Comparison of ENCODE assay signal across 29 cellular contexts in genomic region chr12:104752016-104752415, GRCh38.
A peak's percentile ranks its signal among the peaks of the same experiment; 100 is the strongest.
DNase-seq lines count a peak whose midpoint lies in the region; ATAC-seq, FAIRE-seq and TF ChIP-seq lines count a peak whose summit lies in the region.
"Had no signal": no experiment of that assay in that cellular context is flagged by ENCODE, and none has a peak within 500 bp of the region (broad histone marks: within the 10 kb centered on the region; RNA-seq: fewer than 3 reads in every experiment).

No MANE protein-coding gene starts in this region.

- H3K27ac ChIP-seq in OCI-LY3 (ENCODE audit: low read length) (peak overlapping the region; percentile 61; the same call in 1 of the 2 replicates), H1 (ENCODE audit: low read depth, low read length) (no peak overlapping the region)
- H3K27ac ChIP-seq: pancreas, right atrium auricular region, RWPE1, SK-N-MC, uterus, VCaP had no signal

- no peaks in the 10 kb centered on the region for H4K20me1 ChIP-seq in OCI-LY3 (ENCODE audit: insufficient read depth, low read length)
- peaks cover 0 to 1% of the 10 kb centered on the region in 2 experiments for H4K20me1 ChIP-seq in H1 (replicated peaks in 1 of 2; ENCODE audit: control insufficient read depth in 1 of 2, insufficient read depth in 2 of 2, low read length in 2 of 2)

- H3K56ac ChIP-seq in H1 (replicated peaks; ENCODE audit: insufficient read length, low read depth, low read length), result no peak overlapping the region

- H3K9me3 Mint-ChIP-seq in activated T-cell treated with anti-CD3 and anti-CD28 coated beads, Interleukin-2, amount 50 U/mL, for 72 hours, result no peaks in the 10 kb centered on the region
- H3K9me3 Mint-ChIP-seq in stimulated activated naive B cell treated with anti-CD40 and anti-IgM and Interleukin-4, amounts not matched to agents 10 μg/mL and 1 μg/mL and 100 μg/mL, for 72 hours, result no peaks in the 10 kb centered on the region
- H3K9me3 Mint-ChIP-seq: activated naive CD8-positive, alpha-beta T cell treated with anti-CD3 and anti-CD28 coated beads, Interleukin-2, amount 10 ng/mL, durations not matched to agents 7 days and 5 days; T-helper 2 cell treated with Interferon-gamma antibody and Interleukin-4, amounts not matched to agents 5 μg/mL and 100 μg/mL, for 36 hours had no signal

- no peak overlapping the region for H2AK5ac ChIP-seq in H1 (ENCODE audit: low read depth, low read length)

- CTCF ChIA-PET in H1 (lab: Charles Lee; ENCODE audit: partially characterized antibody), result interaction anchor here (0.6 to 2.1 kb wide), 4 partner anchors 10 to 27 kb away, joined by 3 to 6 read pairs (median 4); no protein-coding TSS in a partner anchor

- no peak overlapping the region for H2BK120ac ChIP-seq in H1 (replicated peaks; ENCODE audit: low read depth, low read length)

- H3K4ac ChIP-seq in H1 (replicated peaks; ENCODE audit: insufficient read length, low read depth, low read length), result no peak overlapping the region

- no peaks in the 10 kb centered on the region for H3K9me3 ChIP-seq in OCI-LY3 (ENCODE audit: insufficient read depth, low read length)
- H3K9me3 ChIP-seq in H1 (ENCODE audit: insufficient read depth in 2 of 2, low read depth in 1 of 2, low read length in 1 of 2), result no peaks in the 10 kb centered on the region
- H3K9me3 ChIP-seq: Caco-2, pancreas, right atrium auricular region, uterus had no signal

- no peak overlapping the region for H3K9ac ChIP-seq in OCI-LY3 (ENCODE audit: low read length)
- H3K9ac ChIP-seq in H1 (replicated peaks in 1 of 4; ENCODE audit: extremely low read depth in 1 of 4, low read depth in 3 of 4, low read length in 3 of 4), result no peak overlapping the region

- peaks cover 27% of the 10 kb centered on the region for H3K4me1 Mint-ChIP-seq in activated T-cell treated with anti-CD3 and anti-CD28 coated beads, Interleukin-2, amount 50 U/mL, for 72 hours (ENCODE audit: low read depth)
- peaks cover 51 to 81% of the 10 kb centered on the region in 2 donors for H3K4me1 Mint-ChIP-seq in stimulated activated naive B cell treated with anti-CD40 and anti-IgM and Interleukin-4, amounts not matched to agents 10 μg/mL and 1 μg/mL and 100 μg/mL, for 72 hours

- no peak for DNase-seq in activated T-cell treated with anti-CD3 and anti-CD28 coated beads, Interleukin-2, amount 50 U/mL, for 72 hours
- no peak for DNase-seq in activated T-cell treated with anti-CD3 and anti-CD28 coated beads, Interleukin-2, amount 50 U/mL, for 1 hour
- DNase-seq in H1 (ENCODE audit: low read depth in 1 of 2, low spot score in 2 of 2) (no peak), AML-193 (lab: John Stamatoyannopoulos, UW) (no peak), NCI-H774 (lab: John Stamatoyannopoulos, UW) (no peak)
- DNase-seq in stimulated activated naive B cell treated with anti-CD40 and anti-IgM and Interleukin-4, amounts not matched to agents 10 μg/mL and 1 μg/mL and 100 μg/mL, for 72 hours, result no peak
- DNase-seq: activated CD4-positive, alpha-beta T cell treated with anti-CD3 and anti-CD28 coated beads, Interleukin-2, amount 50 U/mL, for 1 hour; activated effector memory CD4-positive, alpha-beta T cell treated with Interleukin-2 at 50 U/mL for 16 hours; activated naive CD8-positive, alpha-beta T cell treated with anti-CD3 and anti-CD28 coated beads, Interleukin-2, amount 10 ng/mL, durations not matched to agents 7 days and 5 days; Caco-2; DND-41; effector memory CD4-positive, alpha-beta T cell; left colon; mesenchymal stem cell; NCI-H187 treated with DMSO at 0.1 percent for 48 hours; NCI-H526 treated with DMSO at 0.1 percent for 48 hours; pancreas; stimulated activated CD4-positive, alpha-beta T cell treated with anti-CD3 and anti-CD28 coated beads, Interleukin-4, amount 100 ng/mL, for 1 hour; stimulated activated naive CD4-positive, alpha-beta T cell; uterus had no signal

- H3K4me1 ChIP-seq in OCI-LY3 (ENCODE audit: low read length) (peaks cover 60% of the 10 kb centered on the region), H1 (replicated peaks in 1 of 4; ENCODE audit: control insufficient read depth in 3 of 4, insufficient read depth in 4 of 4, low read length in 3 of 4) (peaks cover 2 to 12% (median 5%) of the 10 kb centered on the region in 4 experiments; a peak in 2 of 7 replicates)
- H3K4me1 ChIP-seq: Caco-2 had no signal

- TF ChIP-seq EP300 in H1 (IDR thresholded peaks at IDR 0.05; ENCODE audit: borderline replicate concordance in 1 of 2, low read depth in 2 of 2, low read length in 2 of 2), result no peak

- H2BK15ac ChIP-seq in H1 (ENCODE audit: low read length), result no peak overlapping the region

- no peak overlapping the region for H3K4me3 Mint-ChIP-seq in activated T-cell treated with anti-CD3 and anti-CD28 coated beads, Interleukin-2, amount 50 U/mL, for 72 hours
- H3K4me3 Mint-ChIP-seq in stimulated activated naive B cell treated with anti-CD40 and anti-IgM and Interleukin-4, amounts not matched to agents 10 μg/mL and 1 μg/mL and 100 μg/mL, for 72 hours, result no peak overlapping the region
- H3K4me3 Mint-ChIP-seq: activated naive CD8-positive, alpha-beta T cell treated with anti-CD3 and anti-CD28 coated beads, Interleukin-2, amount 10 ng/mL, durations not matched to agents 7 days and 5 days; T-helper 2 cell treated with Interferon-gamma antibody and Interleukin-4, amounts not matched to agents 5 μg/mL and 100 μg/mL, for 36 hours had no signal

- H3K27me3 Mint-ChIP-seq in activated T-cell treated with anti-CD3 and anti-CD28 coated beads, Interleukin-2, amount 50 U/mL, for 72 hours (ENCODE audit: low read depth), result no peaks in the 10 kb centered on the region
- no peaks in the 10 kb centered on the region for H3K27me3 Mint-ChIP-seq in stimulated activated naive B cell treated with anti-CD40 and anti-IgM and Interleukin-4, amounts not matched to agents 10 μg/mL and 1 μg/mL and 100 μg/mL, for 72 hours
- H3K27me3 Mint-ChIP-seq: activated naive CD8-positive, alpha-beta T cell treated with anti-CD3 and anti-CD28 coated beads, Interleukin-2, amount 10 ng/mL, durations not matched to agents 7 days and 5 days had no signal

- no peak overlapping the region for H3K14ac ChIP-seq in H1 (ENCODE audit: insufficient read length)

- H3K23ac ChIP-seq in H1 (ENCODE audit: insufficient read length), result no peak overlapping the region

- no peaks in the 10 kb centered on the region for H3K23me2 ChIP-seq in H1 (ENCODE audit: low read depth, low read length)

- H3K4me2 ChIP-seq in OCI-LY3 (ENCODE audit: low read length), result peak overlapping the region; percentile 45
- H3K4me2 ChIP-seq in H1 (ENCODE audit: insufficient read depth in 1 of 2, low read depth in 2 of 2, low read length in 2 of 2), result no peak overlapping the region

- H4K8ac ChIP-seq in H1 (ENCODE audit: extremely low read depth, insufficient read depth, low read length), result no peak overlapping the region

- POLR2A ChIA-PET in H1 (lab: Charles Lee; ENCODE audit: partially characterized antibody), result no interaction called here

- TF ChIP-seq POLR2A in H1 (IDR thresholded peaks at IDR 0.05; ENCODE audit: control extremely low read depth in 1 of 2, low read depth in 2 of 2, low read length in 2 of 2), result no peak

- peaks cover 7% of the 10 kb centered on the region; the same call in 1 of the 2 replicates for H3K27me3 ChIP-seq in OCI-LY3 (ENCODE audit: low read depth, low read length)
- no peaks in the 10 kb centered on the region for H3K27me3 ChIP-seq in H1 (replicated peaks in 1 of 4; ENCODE audit: control insufficient read depth in 3 of 4, extremely low read depth in 1 of 4, insufficient read depth in 3 of 4, low read length in 3 of 4)
- H3K27me3 ChIP-seq: pancreas, right atrium auricular region, uterus had no signal

- no peaks in the 10 kb centered on the region; the same call in 1 of the 2 replicates for H3K79me1 ChIP-seq in H1 (ENCODE audit: low read depth, low read length)

- FAIRE-seq in H1 (lab: Jason Lieb, UNC), result no peak
- FAIRE-seq: A204.1, frontal cortex, pancreas had no signal

- no peak overlapping the region for H4K5ac ChIP-seq in H1 (ENCODE audit: insufficient read length, low read depth, low read length)

- no peak for ATAC-seq in activated T-cell treated with anti-CD3 and anti-CD28 coated beads, Interleukin-2, amount 50 U/mL, for 72 hours (replicated peaks in 1 of 2)
- no peak for ATAC-seq in stimulated activated naive B cell treated with anti-CD40 and anti-IgM and Interleukin-4, amounts not matched to agents 10 μg/mL and 1 μg/mL and 100 μg/mL, for 72 hours (replicated peaks)
- no peak for ATAC-seq in HG03354 (IDR thresholded peaks at IDR 0.05; ENCODE audit: poor library complexity, severe bottlenecking, unreplicated experiment)
- ATAC-seq: left colon, pancreas had no signal

- peaks cover 0 to 6% of the 10 kb centered on the region in 2 donors for H3K36me3 Mint-ChIP-seq in activated T-cell treated with anti-CD3 and anti-CD28 coated beads, Interleukin-2, amount 50 U/mL, for 72 hours (ENCODE audit: insufficient read depth in 2 of 2)
- peaks cover 33 to 48% of the 10 kb centered on the region in 2 donors for H3K36me3 Mint-ChIP-seq in stimulated activated naive B cell treated with anti-CD40 and anti-IgM and Interleukin-4, amounts not matched to agents 10 μg/mL and 1 μg/mL and 100 μg/mL, for 72 hours

- no peak for TF ChIP-seq CTCF in OCI-LY3 (IDR thresholded peaks at IDR 0.05; ENCODE audit: low read depth, low read length)
- TF ChIP-seq CTCF in H1 (IDR thresholded peaks at IDR 0.05; ENCODE audit: control extremely low read depth in 1 of 3, insufficient read depth in 1 of 3, low read depth in 1 of 3, low read length in 3 of 3), result no peak

- H3K18ac ChIP-seq in H1 (ENCODE audit: extremely low read depth, low read length), result no peak overlapping the region

- peak overlapping the region; percentile 66 for H4K91ac ChIP-seq in H1 (replicated peaks; ENCODE audit: insufficient read length, low read length)

- no peak for TF ChIP-seq RAD21 in H1 (IDR thresholded peaks at IDR 0.05 in 1 of 2, conservative IDR thresholded peaks at IDR 0.05 in 1 of 2; ENCODE audit: low read depth in 2 of 2, low read length in 2 of 2)

- WGBS in H1 (ENCODE audit: extremely low coverage in 1 of 2, insufficient coverage in 1 of 2, insufficient read length in 1 of 2, insufficient replicate concordance in 2 of 2, low coverage in 1 of 2, low lambda C conversion rate in 2 of 2, missing lambda C conversion rate in 1 of 2), 2 experiments, result 91% methylated on average over 4 of the region's 4 CpGs; no CpG with 5 or more reads in 1 of the 2 experiments

- no peaks in the 10 kb centered on the region for H3K36me3 ChIP-seq in OCI-LY3 (replicated peaks; ENCODE audit: low read depth, low read length)
- no peaks in the 10 kb centered on the region for H3K36me3 ChIP-seq in H1 (ENCODE audit: control insufficient read depth in 2 of 4, insufficient read depth in 4 of 4, low read length in 3 of 4)
- H3K36me3 ChIP-seq: pancreas, uterus had no signal

- H2BK20ac ChIP-seq in H1 (ENCODE audit: low read length), result no peak overlapping the region

- no peak overlapping the region for H2AFZ ChIP-seq in OCI-LY3 (ENCODE audit: low read depth, low read length)
- H2AFZ ChIP-seq in H1 (ENCODE audit: low read length), result no peak overlapping the region

- H3K4me3 ChIP-seq in OCI-LY3 (ENCODE audit: low read length), result no peak overlapping the region
- H3K4me3 ChIP-seq in H1 (ENCODE audit: extremely low read depth in 1 of 4, insufficient read depth in 2 of 4, low read depth in 3 of 4, low read length in 4 of 4), result no peak overlapping the region
- H3K4me3 ChIP-seq: pancreas, right atrium auricular region, SK-N-MC, uterus had no signal

- H2BK5ac ChIP-seq in H1 (ENCODE audit: low read depth, low read length), result no peak overlapping the region

- peak overlapping the region; percentile 17 for H3K27ac Mint-ChIP-seq in activated T-cell treated with anti-CD3 and anti-CD28 coated beads, Interleukin-2, amount 50 U/mL, for 72 hours
- peak overlapping the region; percentile 81 for H3K27ac Mint-ChIP-seq in stimulated activated naive B cell treated with anti-CD40 and anti-IgM and Interleukin-4, amounts not matched to agents 10 μg/mL and 1 μg/mL and 100 μg/mL, for 72 hours
- H3K27ac Mint-ChIP-seq: activated naive CD8-positive, alpha-beta T cell treated with anti-CD3 and anti-CD28 coated beads, Interleukin-2, amount 10 ng/mL, durations not matched to agents 7 days and 5 days; T-helper 2 cell treated with Interferon-gamma antibody and Interleukin-4, amounts not matched to agents 5 μg/mL and 100 μg/mL, for 36 hours had no signal

- H3K79me2 ChIP-seq in OCI-LY3 (ENCODE audit: low read length) (no peaks in the 10 kb centered on the region), H1 (ENCODE audit: control insufficient read depth in 1 of 2, insufficient read depth in 2 of 2, low read length in 2 of 2) (no peaks in the 10 kb centered on the region)

- no peak overlapping the region for H2BK12ac ChIP-seq in H1 (ENCODE audit: low read depth, low read length)
